28 cellular contexts compared by ENCODE assay signal in the genomic region with DNA sequence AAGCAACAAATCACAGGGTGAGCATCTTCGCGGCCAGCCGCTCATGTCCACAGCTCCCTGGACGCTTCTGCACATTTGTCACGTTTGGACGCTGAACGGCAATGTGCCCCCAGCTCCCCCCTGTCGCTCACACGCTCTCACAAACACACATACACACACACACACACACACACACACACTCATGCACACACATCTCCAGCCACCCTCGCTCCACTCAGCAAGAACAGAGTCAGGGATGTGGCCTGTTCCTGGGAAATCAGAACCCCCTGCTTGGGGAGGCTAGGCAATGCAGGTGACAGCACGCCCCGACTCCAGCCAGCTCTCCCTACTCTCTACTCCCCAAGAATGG.
DNase-seq lines count a peak whose midpoint lies in the region; ATAC-seq, FAIRE-seq and TF ChIP-seq lines count a peak whose summit lies in the region.
"Had no signal": no experiment of that assay in that cellular context is flagged by ENCODE, and none has a peak within 500 bp of the region (broad histone marks: within the 10 kb centered on the region; RNA-seq: fewer than 3 reads in every experiment).

No MANE protein-coding gene starts in this region.

- H3K4me1 Mint-ChIP-seq in naive B cell, result peaks cover 67 to 72% (median 68%) of the 10 kb centered on the region in 3 donors
- H3K4me1 Mint-ChIP-seq in stimulated activated memory B cell treated with anti-CD40 and anti-IgM and Interleukin-4, amounts not matched to agents 10 μg/mL and 1 μg/mL and 100 μg/mL, for 72 hours, result peaks cover 82% of the 10 kb centered on the region
- H3K4me1 Mint-ChIP-seq in mesothelial cell of epicardium, result peaks cover 6% of the 10 kb centered on the region
- H3K4me1 Mint-ChIP-seq: GM23338 had no signal

- TF ChIP-seq POLR2A in GM12892 (IDR thresholded peaks at IDR 0.05; ENCODE audit: low read depth, low read length), result 0 out of 2 replicates have a peak, but pooled peaks have one; percentile 19

- peak overlapping the region in 3 of 8 donors; percentile 1 to 43 (median 32) for H3K4me3 Mint-ChIP-seq in naive B cell
- H3K4me3 Mint-ChIP-seq in stimulated activated memory B cell treated with anti-CD40 and anti-IgM and Interleukin-4, amounts not matched to agents 10 μg/mL and 1 μg/mL and 100 μg/mL, for 72 hours, result no peak overlapping the region
- no peak overlapping the region for H3K4me3 Mint-ChIP-seq in mesothelial cell of epicardium
- H3K4me3 Mint-ChIP-seq: GM23338, H9, HFFc6 had no signal

- no peak overlapping the region for H3K4me3 ChIP-seq in WERI-Rb-1 (ENCODE audit: low read depth, low read length)
- H3K4me3 ChIP-seq: A549, GM23338 had no signal

- H3K9me3 Mint-ChIP-seq in naive B cell (peaks cover 0 to 2% (median 0%) of the 10 kb centered on the region in 7 donors), mesothelial cell of epicardium (no peaks in the 10 kb centered on the region)
- H3K9me3 Mint-ChIP-seq in stimulated activated memory B cell treated with anti-CD40 and anti-IgM and Interleukin-4, amounts not matched to agents 10 μg/mL and 1 μg/mL and 100 μg/mL, for 72 hours, result no peaks in the 10 kb centered on the region
- H3K9me3 Mint-ChIP-seq: GM23338, H9, HFFc6 had no signal

- TF ChIP-seq CTCF in WERI-Rb-1 (IDR thresholded peaks at IDR 0.05; ENCODE audit: low read depth, low read length) (no peak), mesothelial cell of epicardium (IDR thresholded peaks at IDR 0.05; ENCODE audit: unreplicated experiment) (no peak)

- peaks cover 38% of the 10 kb centered on the region for H3K36me3 ChIP-seq in WERI-Rb-1

- H3K27me3 Mint-ChIP-seq in naive B cell (no peaks in the 10 kb centered on the region), mesothelial cell of epicardium (ENCODE audit: low read depth) (peaks cover 52% of the 10 kb centered on the region)
- no peaks in the 10 kb centered on the region for H3K27me3 Mint-ChIP-seq in stimulated activated memory B cell treated with anti-CD40 and anti-IgM and Interleukin-4, amounts not matched to agents 10 μg/mL and 1 μg/mL and 100 μg/mL, for 72 hours

- ATAC-seq in naive B cell (ENCODE audit: low read depth in 2 of 2) (no peak), left ventricle myocardium superior (no peak)
- no peak for ATAC-seq in stimulated activated memory B cell treated with anti-CD40 and anti-IgM and Interleukin-4, amounts not matched to agents 10 μg/mL and 1 μg/mL and 100 μg/mL, for 72 hours
- ATAC-seq: A549 had no signal

- H3K27me3 ChIP-seq in WERI-Rb-1 (ENCODE audit: insufficient read depth, low read depth, severe bottlenecking), result no peaks in the 10 kb centered on the region

- H3K36me3 Mint-ChIP-seq in naive B cell (peaks cover 16 to 35% of the 10 kb centered on the region in 2 donors), mesothelial cell of epicardium (no peaks in the 10 kb centered on the region)
- H3K36me3 Mint-ChIP-seq in stimulated activated memory B cell treated with anti-CD40 and anti-IgM and Interleukin-4, amounts not matched to agents 10 μg/mL and 1 μg/mL and 100 μg/mL, for 72 hours, result peaks cover 61% of the 10 kb centered on the region

- H3K9me3 ChIP-seq in WERI-Rb-1 (ENCODE audit: severe bottlenecking), result no peaks in the 10 kb centered on the region
- H3K9me3 ChIP-seq: A549 had no signal

- intact Hi-C loops in left ventricle myocardium superior (cut with micrococcal nuclease), result no loop called here

- DNase-seq in GM12892 (ENCODE audit: insufficient read length) (no peak), WERI-Rb-1 (no peak), naive B cell (no peak), mesothelial cell of epicardium (ENCODE audit: low spot score in 2 of 2, unreplicated experiment in 2 of 2) (no peak), left ventricle myocardium superior (no peak), SIG-M5 (lab: John Stamatoyannopoulos, UW) (no peak)
- DNase-seq: AML-193, Calu3, DMS79 treated with DMSO at 0.1 percent for 48 hours, H9, HFFc6, IMR-90, NCI-H1048, NCI-H1417, NCI-H187, NCI-H2081 treated with DMSO at 0.1 percent for 48 hours, NCI-H2171, NCI-H226, NCI-H510A, NCI-H69, RPMI8226, SK-N-SH, SW 1271 had no signal

- no peak for FAIRE-seq in GM12892 (lab: Jason Lieb, UNC)
- FAIRE-seq: A549 had no signal

- peak overlapping the region; percentile 46; the same call in 1 of the 2 replicates for H3K27ac ChIP-seq in WERI-Rb-1
- H3K27ac ChIP-seq: A549, C4-2B, KMS-11 had no signal

- H3K27ac Mint-ChIP-seq in naive B cell, result peak overlapping the region in 5 of 6 donors; percentile 42 to 93 (median 91)
- peak overlapping the region; percentile 38 for H3K27ac Mint-ChIP-seq in stimulated activated memory B cell treated with anti-CD40 and anti-IgM and Interleukin-4, amounts not matched to agents 10 μg/mL and 1 μg/mL and 100 μg/mL, for 72 hours
- H3K27ac Mint-ChIP-seq in mesothelial cell of epicardium, result no peak overlapping the region
- H3K27ac Mint-ChIP-seq: GM23338, H9, HFFc6 had no signal
